In the genomic region with DNA sequence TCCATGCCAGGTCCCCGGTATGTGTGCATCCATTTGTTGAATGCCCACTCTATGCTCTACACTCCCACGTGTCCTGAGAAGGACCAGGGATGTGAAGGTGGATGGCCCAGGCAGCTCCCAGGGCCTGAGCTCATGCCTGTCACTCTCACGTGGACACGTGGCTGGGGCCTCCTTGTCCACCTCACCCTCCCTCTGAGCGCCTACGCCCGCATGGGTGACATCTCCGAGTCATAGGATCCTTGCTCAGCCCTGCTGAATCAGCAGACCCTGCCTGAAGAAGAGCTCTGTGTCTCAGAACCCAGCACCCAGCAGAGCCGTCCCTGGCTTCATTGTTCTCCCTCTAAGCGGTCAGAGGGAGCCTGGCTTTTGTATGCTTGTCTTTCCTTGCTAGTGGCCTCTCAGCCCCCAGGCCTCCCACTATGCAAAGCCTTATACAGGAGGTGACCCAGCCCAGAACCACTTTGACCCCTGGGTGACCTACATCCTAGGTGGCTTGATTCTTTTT, we compare ENCODE assay signal across 1 cellular context.
TF ChIP-seq lines count a peak whose summit lies in the region.

No MANE protein-coding gene starts in this region.

TF ChIP-seq in K562, 482 proteins besides CTCF, POLR2A, EP300 and RAD21 (continued from another document and continues in another):
- TF ChIP-seq, protein P1, sequence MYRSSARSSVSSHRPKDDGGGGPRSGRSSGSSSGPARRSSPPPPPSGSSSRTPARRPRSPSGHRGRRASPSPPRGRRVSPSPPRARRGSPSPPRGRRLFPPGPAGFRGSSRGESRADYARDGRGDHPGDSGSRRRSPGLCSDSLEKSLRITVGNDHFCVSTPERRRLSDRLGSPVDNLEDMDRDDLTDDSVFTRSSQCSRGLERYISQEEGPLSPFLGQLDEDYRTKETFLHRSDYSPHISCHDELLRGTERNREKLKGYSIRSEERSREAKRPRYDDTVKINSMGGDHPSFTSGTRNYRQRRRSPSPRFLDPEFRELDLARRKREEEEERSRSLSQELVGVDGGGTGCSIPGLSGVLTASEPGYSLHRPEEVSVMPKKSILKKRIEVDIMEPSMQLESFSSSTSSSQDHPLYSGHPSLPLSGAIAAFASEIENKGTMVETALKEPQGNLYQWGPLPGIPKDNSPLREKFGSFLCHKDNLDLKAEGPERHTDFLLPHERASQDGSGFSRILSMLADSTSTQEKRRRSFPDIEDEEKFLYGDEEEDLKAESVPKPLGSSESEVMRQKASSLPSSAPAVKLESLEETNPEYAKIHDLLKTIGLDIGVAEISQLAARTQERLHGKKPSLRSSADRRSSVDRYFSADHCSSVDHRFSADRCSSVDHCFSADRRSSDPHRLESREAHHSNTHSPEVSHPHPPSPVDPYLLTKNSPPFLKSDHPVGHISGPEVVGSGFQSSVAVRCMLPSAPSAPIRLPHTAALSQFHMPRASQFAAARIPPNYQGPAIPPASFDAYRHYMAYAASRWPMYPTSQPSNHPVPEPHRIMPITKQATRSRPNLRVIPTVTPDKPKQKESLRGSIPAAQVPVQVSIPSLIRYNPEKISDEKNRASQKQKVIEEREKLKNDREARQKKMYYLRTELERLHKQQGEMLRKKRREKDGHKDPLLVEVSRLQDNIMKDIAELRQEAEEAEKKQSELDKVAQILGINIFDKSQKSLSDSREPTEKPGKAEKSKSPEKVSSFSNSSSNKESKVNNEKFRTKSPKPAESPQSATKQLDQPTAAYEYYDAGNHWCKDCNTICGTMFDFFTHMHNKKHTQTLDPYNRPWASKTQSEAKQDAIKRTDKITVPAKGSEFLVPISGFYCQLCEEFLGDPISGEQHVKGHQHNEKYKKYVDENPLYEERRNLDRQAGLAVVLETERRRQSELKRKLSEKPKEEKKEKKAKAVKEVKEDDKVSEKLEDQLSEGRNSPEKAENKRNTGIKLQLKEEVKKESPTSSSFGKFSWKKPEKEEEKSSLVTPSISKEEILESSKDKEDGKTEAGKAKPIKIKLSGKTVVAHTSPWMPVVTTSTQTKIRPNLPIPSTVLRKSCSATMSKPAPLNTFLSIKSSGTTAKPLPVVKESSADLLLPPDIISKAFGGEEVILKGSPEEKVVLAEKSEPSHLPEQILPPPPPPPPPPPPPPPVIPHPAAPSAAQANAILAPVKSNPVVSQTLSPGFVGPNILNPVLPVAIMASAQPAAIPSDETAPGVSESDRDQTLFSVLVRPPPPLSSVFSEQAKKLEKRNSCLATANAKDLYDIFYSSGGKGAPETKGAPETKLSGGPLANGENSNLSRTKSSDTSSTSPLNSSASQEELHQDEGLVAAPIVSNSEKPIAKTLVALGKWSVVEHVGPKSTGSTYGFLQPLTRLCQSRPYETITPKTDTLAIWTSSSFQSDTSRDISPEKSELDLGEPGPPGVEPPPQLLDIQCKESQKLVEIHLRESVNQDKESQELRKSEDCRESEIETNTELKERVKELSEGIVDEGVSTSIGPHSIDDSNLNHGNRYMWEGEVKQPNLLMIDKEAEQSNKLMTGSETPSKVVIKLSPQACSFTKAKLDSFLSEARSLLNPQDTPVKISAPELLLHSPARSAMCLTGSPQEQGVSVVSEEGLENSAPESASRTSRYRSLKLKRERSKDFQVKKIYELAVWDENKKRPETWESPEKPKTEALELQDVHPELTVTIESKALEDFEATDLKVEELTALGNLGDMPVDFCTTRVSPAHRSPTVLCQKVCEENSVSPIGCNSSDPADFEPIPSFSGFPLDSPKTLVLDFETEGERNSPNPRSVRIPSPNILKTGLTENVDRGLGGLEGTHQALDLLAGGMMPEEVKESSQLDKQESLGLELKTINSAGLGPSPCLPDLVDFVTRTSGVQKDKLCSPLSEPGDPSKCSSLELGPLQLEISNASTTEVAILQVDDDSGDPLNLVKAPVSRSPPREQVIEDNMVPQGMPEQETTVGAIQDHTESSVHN (IDR thresholded peaks at IDR 0.05; ENCODE audit: borderline replicate concordance in 1 of 2, low read depth in 1 of 2), result peak in 1 of 2 experiments; percentile 36; a peak in 1 of 4 replicates
- no peak for TF ChIP-seq SMARCA4 (IDR thresholded peaks at IDR 0.05)
- no peak for TF ChIP-seq PTRF (tag; IDR thresholded peaks at IDR 0.05)
- 0 out of 2 replicates have a peak, but pooled peaks have one; percentile 3 for TF ChIP-seq TFAP4 (CRISPR knock-in tag; IDR thresholded peaks at IDR 0.05; ENCODE audit: borderline replicate concordance)
- TF ChIP-seq NCOR1 (IDR thresholded peaks at IDR 0.05), result no peak
- no peak for TF ChIP-seq ZNF354B (CRISPR knock-in tag; IDR thresholded peaks at IDR 0.05)
- TF ChIP-seq ZNF316 (IDR thresholded peaks at IDR 0.05), result peak; percentile 94
- 0 out of 2 replicates have a peak, but pooled peaks have one; percentile 17 for TF ChIP-seq ESRRA (IDR thresholded peaks at IDR 0.05; ENCODE audit: borderline replicate concordance, low read depth)
- TF ChIP-seq CBFA2T2 (conservative IDR thresholded peaks at IDR 0.05), result no peak
- no peak for TF ChIP-seq ZNF217 (CRISPR knock-in tag; IDR thresholded peaks at IDR 0.05)
- TF ChIP-seq ATF1 (CRISPR knock-in tag; IDR thresholded peaks at IDR 0.05), result no peak
- TF ChIP-seq ATF1 (tag; IDR thresholded peaks at IDR 0.05), result peak; percentile 10; the same call in 1 of the 2 replicates
- TF ChIP-seq CC2D1A (IDR thresholded peaks at IDR 0.05), result no peak
- no peak for TF ChIP-seq HSF4 (CRISPR knock-in tag; IDR thresholded peaks at IDR 0.05; ENCODE audit: borderline replicate concordance)
- TF ChIP-seq ZSCAN29 (IDR thresholded peaks at IDR 0.05), result no peak
- TF ChIP-seq HBP1 (CRISPR knock-in tag; IDR thresholded peaks at IDR 0.05), result no peak
- TF ChIP-seq BRD4 (IDR thresholded peaks at IDR 0.05), result no peak
- TF ChIP-seq SAFB2 (IDR thresholded peaks at IDR 0.05; ENCODE audit: borderline replicate concordance, low read depth, low read length, severe bottlenecking), result no peak
- TF ChIP-seq HMG20A (CRISPR knock-in tag; conservative IDR thresholded peaks at IDR 0.05), result no peak
- TF ChIP-seq VEZF1 (CRISPR knock-in tag; IDR thresholded peaks at IDR 0.05), result no peak
- no peak for TF ChIP-seq TAF7 (tag; IDR thresholded peaks at IDR 0.05)
- TF ChIP-seq MAFK (IDR thresholded peaks at IDR 0.05; ENCODE audit: low read length), result peak; percentile 93
- no peak for TF ChIP-seq SPI1 (IDR thresholded peaks at IDR 0.05; ENCODE audit: borderline replicate concordance, low read depth, low read length)
- TF ChIP-seq ZKSCAN1 (IDR thresholded peaks at IDR 0.05; ENCODE audit: low read depth, low read length), result no peak
- TF ChIP-seq ZNF263 (CRISPR knock-in tag; IDR thresholded peaks at IDR 0.05; ENCODE audit: borderline replicate concordance), result no peak
- no peak for TF ChIP-seq HMBOX1 (IDR thresholded peaks at IDR 0.05)
- TF ChIP-seq, protein P2, sequence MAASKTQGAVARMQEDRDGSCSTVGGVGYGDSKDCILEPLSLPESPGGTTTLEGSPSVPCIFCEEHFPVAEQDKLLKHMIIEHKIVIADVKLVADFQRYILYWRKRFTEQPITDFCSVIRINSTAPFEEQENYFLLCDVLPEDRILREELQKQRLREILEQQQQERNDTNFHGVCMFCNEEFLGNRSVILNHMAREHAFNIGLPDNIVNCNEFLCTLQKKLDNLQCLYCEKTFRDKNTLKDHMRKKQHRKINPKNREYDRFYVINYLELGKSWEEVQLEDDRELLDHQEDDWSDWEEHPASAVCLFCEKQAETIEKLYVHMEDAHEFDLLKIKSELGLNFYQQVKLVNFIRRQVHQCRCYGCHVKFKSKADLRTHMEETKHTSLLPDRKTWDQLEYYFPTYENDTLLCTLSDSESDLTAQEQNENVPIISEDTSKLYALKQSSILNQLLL (CRISPR knock-in tag; IDR thresholded peaks at IDR 0.05; ENCODE audit: borderline replicate concordance), result no peak
- peak; percentile 17; the same call in 1 of the 2 replicates for TF ChIP-seq STAG1 (CRISPR knock-in tag; IDR thresholded peaks at IDR 0.05; ENCODE audit: borderline replicate concordance)
- peak in 1 of 2 experiments; percentile 38 for TF ChIP-seq E2F6 (IDR thresholded peaks at IDR 0.05; ENCODE audit: borderline replicate concordance in 1 of 2, extremely low read depth in 1 of 2, insufficient read depth in 1 of 2, insufficient read length in 1 of 2, low read depth in 1 of 2, low read length in 1 of 2, poor library complexity in 1 of 2, severe bottlenecking in 1 of 2)
- TF ChIP-seq, protein P3, sequence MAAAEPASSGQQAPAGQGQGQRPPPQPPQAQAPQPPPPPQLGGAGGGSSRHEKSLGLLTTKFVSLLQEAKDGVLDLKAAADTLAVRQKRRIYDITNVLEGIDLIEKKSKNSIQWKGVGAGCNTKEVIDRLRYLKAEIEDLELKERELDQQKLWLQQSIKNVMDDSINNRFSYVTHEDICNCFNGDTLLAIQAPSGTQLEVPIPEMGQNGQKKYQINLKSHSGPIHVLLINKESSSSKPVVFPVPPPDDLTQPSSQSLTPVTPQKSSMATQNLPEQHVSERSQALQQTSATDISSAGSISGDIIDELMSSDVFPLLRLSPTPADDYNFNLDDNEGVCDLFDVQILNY (CRISPR knock-in tag; IDR thresholded peaks at IDR 0.05), result no peak
- TF ChIP-seq NRF1 (conservative IDR thresholded peaks at IDR 0.05 in 1 of 2, IDR thresholded peaks at IDR 0.05 in 1 of 2), result peak in 1 of 2 experiments; percentile 23; a peak in 1 of 4 replicates
- TF ChIP-seq MEF2A (IDR thresholded peaks at IDR 0.05; ENCODE audit: control insufficient read depth, low read depth, low read length), result no peak
- no peak for TF ChIP-seq TOE1 (IDR thresholded peaks at IDR 0.05; ENCODE audit: borderline replicate concordance)
- TF ChIP-seq TOE1 (CRISPR knock-in tag; IDR thresholded peaks at IDR 0.05; ENCODE audit: borderline replicate concordance, low read depth), result no peak
- TF ChIP-seq GTF2A2 (tag; IDR thresholded peaks at IDR 0.05), result no peak
- no peak for TF ChIP-seq RB1 (IDR thresholded peaks at IDR 0.05; ENCODE audit: low read depth)
- no peak for TF ChIP-seq PTBP1 (IDR thresholded peaks at IDR 0.05; ENCODE audit: low read depth, low read length)
- TF ChIP-seq ARHGAP35 (IDR thresholded peaks at IDR 0.05; ENCODE audit: partially characterized antibody), result no peak
- TF ChIP-seq, protein P4, sequence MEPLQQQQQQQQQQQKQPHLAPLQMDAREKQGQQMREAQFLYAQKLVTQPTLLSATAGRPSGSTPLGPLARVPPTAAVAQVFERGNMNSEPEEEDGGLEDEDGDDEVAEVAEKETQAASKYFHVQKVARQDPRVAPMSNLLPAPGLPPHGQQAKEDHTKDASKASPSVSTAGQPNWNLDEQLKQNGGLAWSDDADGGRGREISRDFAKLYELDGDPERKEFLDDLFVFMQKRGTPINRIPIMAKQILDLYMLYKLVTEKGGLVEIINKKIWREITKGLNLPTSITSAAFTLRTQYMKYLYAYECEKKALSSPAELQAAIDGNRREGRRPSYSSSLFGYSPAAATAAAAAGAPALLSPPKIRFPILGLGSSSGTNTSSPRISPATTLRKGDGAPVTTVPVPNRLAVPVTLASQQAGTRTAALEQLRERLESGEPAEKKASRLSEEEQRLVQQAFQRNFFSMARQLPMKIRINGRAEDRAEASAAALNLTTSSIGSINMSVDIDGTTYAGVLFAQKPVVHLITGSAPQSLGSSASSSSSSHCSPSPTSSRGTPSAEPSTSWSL (CRISPR knock-in tag; IDR thresholded peaks at IDR 0.05; ENCODE audit: borderline replicate concordance), result no peak
- TF ChIP-seq SIX5 (IDR thresholded peaks at IDR 0.05; ENCODE audit: borderline replicate concordance in 1 of 2, insufficient read depth in 1 of 2, low read depth in 1 of 2, low read length in 2 of 2), result no peak
- TF ChIP-seq RBM15 (IDR thresholded peaks at IDR 0.05; ENCODE audit: insufficient read depth, low read length), result no peak
- TF ChIP-seq, protein P5, sequence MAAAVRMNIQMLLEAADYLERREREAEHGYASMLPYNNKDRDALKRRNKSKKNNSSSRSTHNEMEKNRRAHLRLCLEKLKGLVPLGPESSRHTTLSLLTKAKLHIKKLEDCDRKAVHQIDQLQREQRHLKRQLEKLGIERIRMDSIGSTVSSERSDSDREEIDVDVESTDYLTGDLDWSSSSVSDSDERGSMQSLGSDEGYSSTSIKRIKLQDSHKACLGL (CRISPR knock-in tag; IDR thresholded peaks at IDR 0.05; ENCODE audit: borderline replicate concordance, poor library complexity, severe bottlenecking), result peak; percentile 53
